In genomic region chr16:46976550-46976949, GRCh38 we compare ENCODE assay signal across 15 cellular contexts. TPM values are rescaled to one million over a fixed set of nuclear protein-coding genes. Genes with fewer than 3 reads are reported as not detected.
DNase-seq lines count a peak whose midpoint lies in the region; ATAC-seq and TF ChIP-seq lines count a peak whose summit lies in the region.
"Had no signal": no experiment of that assay in that cellular context is flagged by ENCODE, and none has a peak within 500 bp of the region (broad histone marks: within the 10 kb centered on the region; RNA-seq: fewer than 3 reads in every experiment).

No MANE protein-coding gene starts in this region.

- no peak overlapping the region for H3K9ac ChIP-seq in H9 (ENCODE audit: extremely low read depth, insufficient read length, low read length)

- CTCF ChIA-PET in CD8-positive, alpha-beta T cell (lab: Charles Lee) = no interaction called here

- H2BK12ac ChIP-seq in H9 (ENCODE audit: insufficient read length, low read depth, low read length) = no peak overlapping the region

- H2BK5ac ChIP-seq in H9 (ENCODE audit: insufficient read length, low read length) = no peak overlapping the region

- no peaks in the 10 kb centered on the region for H3K27me3 Mint-ChIP-seq in CD8-positive, alpha-beta T cell (ENCODE audit: low read depth)
- no peaks in the 10 kb centered on the region for H3K27me3 Mint-ChIP-seq in H9 (ENCODE audit: low read depth)
- no peaks in the 10 kb centered on the region for H3K27me3 Mint-ChIP-seq in activated T-helper 17 cell treated with anti-CD3 and anti-CD28 coated beads, Interleukin-2, amount 50 U/mL, for 72 hours

- no peak overlapping the region for H2AFZ ChIP-seq in H9 (ENCODE audit: low read length)

- no peak overlapping the region for H3K23ac ChIP-seq in H9 (ENCODE audit: insufficient read length, low read depth, low read length)

- no peaks in the 10 kb centered on the region for H4K20me1 ChIP-seq in H9 (ENCODE audit: control insufficient read depth, insufficient read depth, insufficient read length)

- H3K4me3 Mint-ChIP-seq in CD8-positive, alpha-beta T cell = no peak overlapping the region
- no peak overlapping the region for H3K4me3 Mint-ChIP-seq in H9
- peak overlapping the region; percentile 91 for H3K4me3 Mint-ChIP-seq in activated T-helper 17 cell treated with anti-CD3 and anti-CD28 coated beads, Interleukin-2, amount 50 U/mL, for 72 hours

- ATAC-seq in CD8-positive, alpha-beta T cell = no peak
- no peak for ATAC-seq in activated T-helper 17 cell treated with anti-CD3 and anti-CD28 coated beads, Interleukin-2, amount 50 U/mL, for 72 hours (replicated peaks)
- ATAC-seq in HG03159 (IDR thresholded peaks at IDR 0.05; ENCODE audit: unreplicated experiment) (no peak), GM18519 (IDR thresholded peaks at IDR 0.05; ENCODE audit: low FRiP score, unreplicated experiment) (no peak)

- H3K79me2 ChIP-seq in H9 (ENCODE audit: insufficient read depth, low read length) = peaks cover 9% of the 10 kb centered on the region; the same call in 1 of the 2 replicates

- no peak overlapping the region for H2BK20ac ChIP-seq in H9 (ENCODE audit: low read depth, low read length, poor library complexity, severe bottlenecking)

- H3K23me2 ChIP-seq in H9 (ENCODE audit: insufficient read length, low read depth, low read length, poor library complexity, severe bottlenecking) = peaks cover 8% of the 10 kb centered on the region

- intact Hi-C loops in CD8-positive, alpha-beta T cell (cut with DNase I, micrococcal nuclease) = loop anchor here (5.0 to 10.0 kb wide), 2 partner anchors 168 to 1271 kb away; partner anchors contain the start of genes ABCC11 (in 1 of the 2) and NETO2 (in 1 of the 2)

- no peaks in the 10 kb centered on the region for H3K79me1 ChIP-seq in H9 (ENCODE audit: insufficient read depth, low read depth, low read length, poor library complexity, severe bottlenecking)

- no peak overlapping the region for H3T11ph ChIP-seq in H9 (ENCODE audit: low read length)

- POLR2A ChIA-PET in CD8-positive, alpha-beta T cell (lab: Charles Lee) = no interaction called here

- no peak overlapping the region for H3K4me3 ChIP-seq in CD8-positive, alpha-beta T cell (ENCODE audit: low read depth, low read length)
- H3K4me3 ChIP-seq: esophagus squamous epithelium had no signal

- H3K56ac ChIP-seq in H9 (ENCODE audit: insufficient read length, low read depth, low read length) = no peak overlapping the region

- H3K27ac ChIP-seq in CD8-positive, alpha-beta T cell (ENCODE audit: low read depth, low read length) = no peak overlapping the region
- H3K27ac ChIP-seq in H9 (ENCODE audit: insufficient read length, low read depth, low read length) = no peak overlapping the region
- H3K27ac ChIP-seq: esophagus squamous epithelium, WERI-Rb-1 had no signal

- H4K5ac ChIP-seq in H9 (ENCODE audit: insufficient read length, low read depth, low read length) = no peak overlapping the region

- no peak for DNase-seq in CD8-positive, alpha-beta T cell
- DNase-seq in H9 = no peak
- peak; percentile 14 for DNase-seq in mucosa of gallbladder (ENCODE audit: low spot score)
- DNase-seq in KG1 (lab: John Stamatoyannopoulos, UW) = no peak
- no peak for DNase-seq in anterior cingulate cortex (lab: John Stamatoyannopoulos, UW)
- DNase-seq: activated effector memory CD4-positive, alpha-beta T cell treated with anti-CD3 and anti-CD28 coated beads, Interleukin-2, amount 50 U/mL, for 16 hours; esophagus squamous epithelium; NCI-H526; retina; SIG-M5; stimulated activated CD4-positive, alpha-beta T cell treated with anti-CD3 and anti-CD28 coated beads, Interleukin-4, amount 100 ng/mL, for 4 hours; WERI-Rb-1 had no signal

- H3K36me3 Mint-ChIP-seq in CD8-positive, alpha-beta T cell = peaks cover 8% of the 10 kb centered on the region
- H3K36me3 Mint-ChIP-seq in H9 (ENCODE audit: insufficient read depth in 1 of 3, low read depth in 3 of 3) = peaks cover 6 to 9% (median 8%) of the 10 kb centered on the region in 3 experiments
- H3K36me3 Mint-ChIP-seq in activated T-helper 17 cell treated with anti-CD3 and anti-CD28 coated beads, Interleukin-2, amount 50 U/mL, for 72 hours (ENCODE audit: low read depth) = peaks cover 29% of the 10 kb centered on the region

- no peak overlapping the region for H3K4me2 ChIP-seq in H9 (ENCODE audit: insufficient read depth, insufficient read length, low read length)

- peak overlapping the region; percentile 16 for H3K27ac Mint-ChIP-seq in CD8-positive, alpha-beta T cell
- H3K27ac Mint-ChIP-seq in H9 = peak overlapping the region; percentile 10 to 20 (median 12); a peak in 4 of 7 replicates
- H3K27ac Mint-ChIP-seq in activated T-helper 17 cell treated with anti-CD3 and anti-CD28 coated beads, Interleukin-2, amount 50 U/mL, for 72 hours = peak overlapping the region; percentile 51

- TF ChIP-seq CTCF in CD8-positive, alpha-beta T cell (IDR thresholded peaks at IDR 0.05) = no peak
- no peak for TF ChIP-seq CTCF in H9 (conservative IDR thresholded peaks at IDR 0.05)

- no peaks in the 10 kb centered on the region for H3K9me3 Mint-ChIP-seq in CD8-positive, alpha-beta T cell
- H3K9me3 Mint-ChIP-seq in H9 = no peaks in the 10 kb centered on the region; a peak in 1 of 5 replicates
- H3K9me3 Mint-ChIP-seq in activated T-helper 17 cell treated with anti-CD3 and anti-CD28 coated beads, Interleukin-2, amount 50 U/mL, for 72 hours = no peaks in the 10 kb centered on the region

- no peak overlapping the region for H3K14ac ChIP-seq in H9 (ENCODE audit: insufficient read depth, low read length)

- H3K4me1 ChIP-seq in CD8-positive, alpha-beta T cell (ENCODE audit: insufficient read depth, low read length) = peaks cover 19% of the 10 kb centered on the region
- H3K4me1 ChIP-seq in H9 (ENCODE audit: insufficient read depth, low read length) = peaks cover 2% of the 10 kb centered on the region

- H4K8ac ChIP-seq in H9 (replicated peaks; ENCODE audit: insufficient read length, low read depth, low read length) = no peak overlapping the region

- no peaks in the 10 kb centered on the region for H3K27me3 ChIP-seq in CD8-positive, alpha-beta T cell (ENCODE audit: insufficient read depth, low read length)
- H3K27me3 ChIP-seq in H9 (ENCODE audit: insufficient read depth, low read length) = no peaks in the 10 kb centered on the region
- H3K27me3 ChIP-seq: esophagus squamous epithelium had no signal

- H2BK15ac ChIP-seq in H9 (ENCODE audit: low read depth, low read length) = no peak overlapping the region

- H2AK5ac ChIP-seq in H9 (ENCODE audit: insufficient read length, low read length) = no peak overlapping the region

- no peak overlapping the region for H2BK120ac ChIP-seq in H9 (ENCODE audit: low read depth, low read length, poor library complexity, severe bottlenecking)

- H3K18ac ChIP-seq in H9 (ENCODE audit: insufficient read length, low read depth, low read length) = no peak overlapping the region

- peaks cover 32% of the 10 kb centered on the region for H3K4me1 Mint-ChIP-seq in CD8-positive, alpha-beta T cell (ENCODE audit: low read depth)
- peaks cover 30% of the 10 kb centered on the region in 2 experiments for H3K4me1 Mint-ChIP-seq in H9
- H3K4me1 Mint-ChIP-seq in activated T-helper 17 cell treated with anti-CD3 and anti-CD28 coated beads, Interleukin-2, amount 50 U/mL, for 72 hours = peaks cover 17% of the 10 kb centered on the region

- no peak overlapping the region for H3K4ac ChIP-seq in H9 (ENCODE audit: low read depth, low read length)

- H3K9me3 ChIP-seq in CD8-positive, alpha-beta T cell (ENCODE audit: low read length) = no peaks in the 10 kb centered on the region
- H3K9me3 ChIP-seq in H9 (ENCODE audit: control insufficient read depth, low read depth, low read length) = no peaks in the 10 kb centered on the region
- H3K9me3 ChIP-seq: esophagus squamous epithelium had no signal

- H3K36me3 ChIP-seq in CD8-positive, alpha-beta T cell (ENCODE audit: insufficient read depth, low read length) = no peaks in the 10 kb centered on the region

- no CpG with 5 or more reads among the region's 4 CpGs for WGBS in H9 (ENCODE audit: extremely low coverage, insufficient read length, low lambda C conversion rate)

- H4K91ac ChIP-seq in H9 (ENCODE audit: insufficient read length, low read depth, low read length) = no peak overlapping the region

RNA-seq across cellular contexts. Expression of gene DNAJA2, which starts 3.1 kb away (rescaled TPM):
- 10 to 100 TPM; 82.8 to 83.1 TPM for total RNA-seq in CD8-positive, alpha-beta T cell
- total RNA-seq in H9 (2021) = 102 and 107 TPM in 2 replicates
- total RNA-seq in activated T-helper 17 cell treated with anti-CD3 and anti-CD28 coated beads, Interleukin-2, amount 50 U/mL, for 72 hours = 10 to 100 TPM; 46.2 to 77.9 TPM
- total RNA-seq in mucosa of gallbladder = 62.8 TPM
